8 cellular contexts compared by ENCODE assay signal in the genomic region with DNA sequence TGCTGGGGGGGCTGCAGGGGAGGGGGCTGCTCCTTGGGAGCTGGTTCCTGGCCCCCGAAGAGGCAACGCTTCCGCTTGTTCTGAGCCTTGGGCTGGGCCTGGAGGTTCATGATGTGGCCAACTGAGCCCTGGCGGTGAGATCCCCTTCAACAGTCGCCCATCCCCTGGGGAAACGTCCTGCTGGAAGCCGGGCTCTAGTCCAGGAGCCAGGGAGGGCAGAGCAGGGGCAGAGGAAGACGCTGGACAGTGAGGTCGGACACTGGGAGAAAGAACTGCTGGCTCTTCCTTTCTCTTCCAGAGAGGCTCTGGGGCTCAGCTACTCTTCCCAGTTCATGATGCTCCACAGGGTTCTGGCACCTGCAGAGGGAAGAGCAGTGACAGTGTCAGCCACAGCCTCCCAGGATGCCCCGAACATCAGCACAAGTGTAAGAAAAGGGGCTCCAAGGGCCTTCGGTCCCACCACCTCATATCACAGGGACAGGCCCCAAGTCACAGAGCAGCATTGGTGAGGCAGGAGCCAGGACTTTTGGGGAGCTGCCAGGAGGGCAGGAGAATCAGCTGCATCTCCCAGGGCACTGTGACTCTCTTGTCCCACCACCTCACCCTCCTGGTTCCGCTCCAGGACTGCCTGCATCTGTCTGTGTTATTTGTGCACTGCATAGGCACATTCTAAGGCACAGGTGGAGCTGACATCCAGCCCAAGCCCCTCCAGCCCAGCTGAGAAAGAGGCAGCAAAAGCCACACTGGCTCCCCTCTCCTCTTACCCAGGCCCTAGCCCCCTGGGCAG. TPM values are rescaled to one million over a fixed set of nuclear protein-coding genes. Genes with fewer than 3 reads are reported as not detected.
A peak's percentile ranks its signal among the peaks of the same experiment; 100 is the strongest.
DNase-seq lines count a peak whose midpoint lies in the region; ATAC-seq and TF ChIP-seq lines count a peak whose summit lies in the region.

No MANE protein-coding gene starts in this region.

- H3K36me3 ChIP-seq in heart left ventricle = peaks cover 0 to 53% (median 44%) of the 10 kb centered on the region in 9 donors
- H3K36me3 ChIP-seq in psoas muscle (ENCODE audit: insufficient read depth in 1 of 2, low read depth in 1 of 2) = peaks cover 0 to 46% of the 10 kb centered on the region in 2 donors

- TF ChIP-seq CTCF in CD4-positive, alpha-beta T cell (IDR thresholded peaks at IDR 0.05) = no peak
- TF ChIP-seq CTCF in activated B cell treated with CpG ODN at 0.5 μM for 24 hours (IDR thresholded peaks at IDR 0.05) = no peak
- no peak for TF ChIP-seq CTCF in heart left ventricle (IDR thresholded peaks at IDR 0.05)
- no peak for TF ChIP-seq CTCF in psoas muscle (IDR thresholded peaks at IDR 0.05)

- peak overlapping the region; percentile 76 for H3K27ac ChIP-seq in CD4-positive, alpha-beta T cell (ENCODE audit: low read depth, low read length)
- H3K27ac ChIP-seq in heart left ventricle = peak overlapping the region; percentile 61 to 100 (median 82)
- peak overlapping the region; percentile 80 for H3K27ac ChIP-seq in psoas muscle

- peak overlapping the region; percentile 60 for H3K4me3 Mint-ChIP-seq in CD4-positive, alpha-beta T cell
- no peak overlapping the region for H3K4me3 Mint-ChIP-seq in activated B cell treated with CpG ODN at 0.5 μM for 24 hours

- no peak for DNase-seq in CD4-positive, alpha-beta T cell
- no peak for DNase-seq in activated B cell treated with CpG ODN at 0.5 μM for 24 hours
- peak in 1 of 5 donors; percentile 30 for DNase-seq in heart left ventricle
- DNase-seq in psoas muscle = peak in 1 of 2 donors; percentile 63
- no peak for DNase-seq in globus pallidus (ENCODE audit: low spot score)

- intact Hi-C loops in CD4-positive, alpha-beta T cell (cut with DNase I, micrococcal nuclease) = loop anchor here (2.0 to 5.0 kb wide), 2 partner anchors 27 to 47 kb away; no protein-coding TSS in a partner anchor
- intact Hi-C loops in activated B cell treated with CpG ODN at 0.5 μM for 24 hours (cut with micrococcal nuclease) (no loop called here), heart left ventricle (cut with DNase I) (loop anchor here in 4 of 10 donors (2.0 to 5.0 kb wide), 4 partner anchors 15 to 87 kb away; no protein-coding TSS in a partner anchor), psoas muscle (cut with DNase I) (no loop called here)

- H3K4me1 ChIP-seq in heart left ventricle = peaks cover 46 to 70% (median 67%) of the 10 kb centered on the region in 12 donors
- H3K4me1 ChIP-seq in psoas muscle = peaks cover 61% of the 10 kb centered on the region

- POLR2A ChIA-PET in CD4-positive, alpha-beta T cell (lab: Charles Lee) = interaction anchor here (1.0 to 9.8 kb wide), 6 partner anchors 8 to 112 kb away, joined by 3 to 282 read pairs (median 18); a partner anchor contains a TSS
- POLR2A ChIA-PET in activated B cell treated with CpG ODN at 0.5 μM for 24 hours (lab: Charles Lee) = interaction anchor here (0.6 to 10.3 kb wide), 5 partner anchors 11 to 660 kb away, joined by 4 to 183 read pairs (median 28); a partner anchor contains a TSS

- H3K27me3 Mint-ChIP-seq in CD4-positive, alpha-beta T cell = no peaks in the 10 kb centered on the region
- H3K27me3 Mint-ChIP-seq in activated B cell treated with CpG ODN at 0.5 μM for 24 hours = no peaks in the 10 kb centered on the region

- H3K4me3 ChIP-seq in heart left ventricle = peak overlapping the region in 2 of 12 donors; percentile 3 to 48
- H3K4me3 ChIP-seq in psoas muscle = peak overlapping the region; percentile 42

- H3K27me3 ChIP-seq in CD4-positive, alpha-beta T cell (ENCODE audit: control insufficient read depth, insufficient read depth, low read length) = no peaks in the 10 kb centered on the region
- H3K27me3 ChIP-seq in heart left ventricle (no peaks in the 10 kb centered on the region), psoas muscle (ENCODE audit: insufficient read depth in 3 of 3, low read length in 2 of 3) (no peaks in the 10 kb centered on the region)

- 38 to 59% (median 44%) methylated on average over 11 to 12 of the region's 12 CpGs for WGBS in heart left ventricle, 4 donors
- 34 to 57% (median 39%) methylated on average over 12 of the region's 12 CpGs for whole genome bisulfite sequencing in psoas muscle, 3 donors

- no peaks in the 10 kb centered on the region for H3K9me3 Mint-ChIP-seq in CD4-positive, alpha-beta T cell
- no peaks in the 10 kb centered on the region for H3K9me3 Mint-ChIP-seq in activated B cell treated with CpG ODN at 0.5 μM for 24 hours

- CTCF ChIA-PET in CD4-positive, alpha-beta T cell (lab: Charles Lee) = interaction anchor here (3.2 to 6.3 kb wide), 2 partner anchors 14 to 19 kb away, joined by 31 to 65 read pairs; a partner anchor contains a TSS
- CTCF ChIA-PET in activated B cell treated with CpG ODN at 0.5 μM for 24 hours (lab: Charles Lee) = interaction anchor here (2.7 to 9.2 kb wide), 4 partner anchors 10 to 85 kb away, joined by 11 to 78 read pairs (median 21); no protein-coding TSS in a partner anchor

- peak overlapping the region; percentile 99 for H3K27ac Mint-ChIP-seq in CD4-positive, alpha-beta T cell
- peak overlapping the region; percentile 91 for H3K27ac Mint-ChIP-seq in activated B cell treated with CpG ODN at 0.5 μM for 24 hours

- no peak for TF ChIP-seq POLR2A in heart left ventricle (IDR thresholded peaks at IDR 0.05)

- no peaks in the 10 kb centered on the region for H3K9me3 ChIP-seq in CD4-positive, alpha-beta T cell (ENCODE audit: control insufficient read depth, low read length)
- H3K9me3 ChIP-seq in heart left ventricle (no peaks in the 10 kb centered on the region), psoas muscle (no peaks in the 10 kb centered on the region)

- peaks cover 36% of the 10 kb centered on the region for H3K36me3 Mint-ChIP-seq in CD4-positive, alpha-beta T cell (ENCODE audit: low read depth)
- H3K36me3 Mint-ChIP-seq in activated B cell treated with CpG ODN at 0.5 μM for 24 hours (ENCODE audit: low read depth) = peaks cover 39% of the 10 kb centered on the region

- peaks cover 52% of the 10 kb centered on the region for H3K4me1 Mint-ChIP-seq in CD4-positive, alpha-beta T cell (ENCODE audit: low read depth)
- H3K4me1 Mint-ChIP-seq in activated B cell treated with CpG ODN at 0.5 μM for 24 hours = peaks cover 53% of the 10 kb centered on the region

- no peak for ATAC-seq in CD4-positive, alpha-beta T cell (ENCODE audit: poor library complexity)
- no peak for ATAC-seq in activated B cell treated with CpG ODN at 0.5 μM for 24 hours (ENCODE audit: low read depth)
- ATAC-seq in heart left ventricle = no peak
- ATAC-seq in psoas muscle = no peak
- no peak for ATAC-seq in GM21360 (IDR thresholded peaks at IDR 0.05; ENCODE audit: unreplicated experiment)
- no peak for ATAC-seq in activated CD4-positive, CD25-positive, alpha-beta regulatory T cell treated with anti-CD3 and anti-CD28 coated beads, Interleukin-2, amount 50 U/mL, for 24 hours
- no peak for ATAC-seq in GM18907 (IDR thresholded peaks at IDR 0.05; ENCODE audit: unreplicated experiment)

RNA-seq across cellular contexts. Expression of a gene that starts 25.9 kb away (rescaled TPM):
- total RNA-seq in CD4-positive, alpha-beta T cell = 10 to 100 TPM; 52.6 to 55.9 TPM
- total RNA-seq in activated B cell treated with CpG ODN at 0.5 μM for 24 hours (19.9 and 22.2 TPM in 2 replicates), heart left ventricle (10 to 100 TPM; 14.5 to 32.3 (median 25.9) TPM), psoas muscle (10 to 100 TPM in 3 of 4 donors, 1 to 10 TPM in 1; 9.3 to 27.0 (median 17.0) TPM)
- polyA plus RNA-seq in heart left ventricle (10 to 100 TPM in 1 of 2 donors, 1 to 10 TPM in 1; 7.4 to 27.3 TPM), psoas muscle (10 to 100 TPM; 11.0 to 28.8 (median 19.6) TPM)

Comparison
In these comparisons a context has a peak if more than half of its experiments do, and no peak if none do; other contexts are left out.
1. intact Hi-C loops: an anchor here in CD4-positive, alpha-beta T cell (2.0 to 5.0 kb wide); none called in activated B cell treated with CpG ODN at 0.5 μM for 24 hours and psoas muscle.